ENCODE assay signal across 22 cellular contexts in the genomic region with DNA sequence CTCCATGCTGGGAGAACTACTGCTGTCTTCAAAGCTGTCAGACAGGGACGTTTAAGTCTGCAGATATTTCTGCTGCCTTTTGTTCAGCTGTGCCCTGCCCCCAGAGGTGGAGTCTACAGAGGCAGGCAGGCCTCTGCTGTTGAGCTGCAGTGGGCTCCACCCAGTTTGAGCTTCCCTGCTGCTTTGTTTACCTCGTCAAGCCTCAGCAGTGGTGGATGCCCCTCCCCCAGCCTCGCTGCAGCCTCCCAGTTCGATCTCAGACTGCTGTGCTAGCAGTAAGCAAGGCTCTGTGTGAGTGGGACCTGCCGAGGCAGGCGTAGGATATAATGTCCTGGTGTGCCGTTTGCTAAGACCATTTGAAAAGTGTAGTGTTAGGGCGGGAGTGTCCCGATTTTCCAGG. TPM values are rescaled to one million over a fixed set of nuclear protein-coding genes. Genes with fewer than 3 reads are reported as not detected.
DNase-seq lines count a peak whose midpoint lies in the region; TF ChIP-seq lines count a peak whose summit lies in the region.
"Had no signal": no experiment of that assay in that cellular context is flagged by ENCODE, and none has a peak within 500 bp of the region (broad histone marks: within the 10 kb centered on the region; RNA-seq: fewer than 3 reads in every experiment).

No MANE protein-coding gene starts in this region.

- no peaks in the 10 kb centered on the region for H3F3A ChIP-seq in PC-9 (ENCODE audit: insufficient read depth, low read depth)

- H3K23ac ChIP-seq in mesendoderm (ENCODE audit: low read length) = no peak overlapping the region

- WGBS in mesendoderm (ENCODE audit: extremely low coverage, insufficient coverage, low lambda C conversion rate) = no CpG with 5 or more reads among the region's 9 CpGs

- H2BK5ac ChIP-seq in mesendoderm (ENCODE audit: low read length) = no peak overlapping the region

- no peaks in the 10 kb centered on the region for H3K9me3 ChIP-seq in PC-9 (ENCODE audit: insufficient read depth, low read depth)
- H3K9me3 ChIP-seq: SJSA1 had no signal

- BruUV-seq in PC-9 (replicated peaks; lab: Mats Ljungman, UMichigan) = no TSS peak

- H4K20me1 ChIP-seq in PC-9 (ENCODE audit: insufficient read depth) = no peaks in the 10 kb centered on the region
- H4K20me1 ChIP-seq: BLaER1 treated with 17β-estradiol and CSF1 and Interleukin-3, amounts not matched to agents 10 nM and 100 nM had no signal

- H3K56ac ChIP-seq in mesendoderm (ENCODE audit: low read length) = no peak overlapping the region

- intact Hi-C loops in PC-9 (cut with micrococcal nuclease; ENCODE audit: unreplicated experiment) = no loop called here

- H3K4me1 ChIP-seq in PC-9 (replicated peaks; ENCODE audit: insufficient read depth) (no peaks in the 10 kb centered on the region), mesendoderm (ENCODE audit: control insufficient read depth, low read depth, low read length) (no peaks in the 10 kb centered on the region)
- H3K4me1 ChIP-seq: BLaER1 treated with 17β-estradiol and CSF1 and Interleukin-3, amounts not matched to agents 10 nM and 100 nM; SJSA1 had no signal

- no peak overlapping the region for H4K5ac ChIP-seq in mesendoderm (ENCODE audit: low read length)

- H3K27ac ChIP-seq in PC-9 = no peak overlapping the region
- no peak overlapping the region for H3K27ac ChIP-seq in mesendoderm (ENCODE audit: low read depth, low read length)
- H3K27ac ChIP-seq: BLaER1 treated with 17β-estradiol and CSF1 and Interleukin-3, amounts not matched to agents 10 nM and 100 nM; SJSA1 had no signal

- no peak overlapping the region for H3K4me3 ChIP-seq in Jurkat, Clone E6-1 (ENCODE audit: low read length)
- H3K4me3 ChIP-seq in PC-9 (no peak overlapping the region), mesendoderm (ENCODE audit: low read length) (no peak overlapping the region)
- H3K4me3 ChIP-seq: BLaER1 treated with 17β-estradiol and CSF1 and Interleukin-3, amounts not matched to agents 10 nM and 100 nM; SJSA1 had no signal

- CTCF ChIA-PET in PC-9 (lab: Charles Lee) = no interaction called here

- no peaks in the 10 kb centered on the region; the same call in 1 of the 2 replicates for H3K27me3 ChIP-seq in PC-9 (ENCODE audit: insufficient read depth, low read depth)
- no peaks in the 10 kb centered on the region for H3K27me3 ChIP-seq in mesendoderm (ENCODE audit: insufficient read depth, low read length, poor library complexity)
- H3K27me3 ChIP-seq: BLaER1 treated with 17β-estradiol and CSF1 and Interleukin-3, amounts not matched to agents 10 nM and 100 nM; SJSA1 had no signal

- peak overlapping the region; percentile 64 for H3K4me2 ChIP-seq in PC-9
- H3K4me2 ChIP-seq in mesendoderm (ENCODE audit: low read length) = no peak overlapping the region
- H3K4me2 ChIP-seq: BLaER1 treated with 17β-estradiol and CSF1 and Interleukin-3, amounts not matched to agents 10 nM and 100 nM had no signal

- no peak for TF ChIP-seq CTCF in PC-9 (conservative IDR thresholded peaks at IDR 0.05)
- no peak for TF ChIP-seq CTCF in GM10266 (IDR thresholded peaks at IDR 0.05; ENCODE audit: control insufficient read depth, insufficient read depth, low read depth, missing control alignments)

- H3K9me2 ChIP-seq in PC-9 (ENCODE audit: insufficient read depth) = no peaks in the 10 kb centered on the region

- no peak overlapping the region for H4K8ac ChIP-seq in mesendoderm (ENCODE audit: low read depth, low read length)

- no peak overlapping the region for H3K4ac ChIP-seq in mesendoderm (ENCODE audit: low read depth, low read length)

- H3K36me3 ChIP-seq in PC-9 (ENCODE audit: low read depth) = no peaks in the 10 kb centered on the region
- no peaks in the 10 kb centered on the region for H3K36me3 ChIP-seq in mesendoderm (ENCODE audit: control insufficient read depth, insufficient read depth, low read length)
- H3K36me3 ChIP-seq: BLaER1 treated with 17β-estradiol and CSF1 and Interleukin-3, amounts not matched to agents 10 nM and 100 nM; SJSA1 had no signal

- H3K79me1 ChIP-seq in mesendoderm (ENCODE audit: low read length) = no peaks in the 10 kb centered on the region

- DNase-seq in NCI-H748 (lab: John Stamatoyannopoulos, UW; ENCODE audit: unreplicated experiment) = peak; percentile 14
- DNase-seq in NCI-H748 treated with DMSO at 0.1 percent for 48 hours (lab: John Stamatoyannopoulos, UW) = no peak
- DNase-seq in Jurkat, Clone E6-1 (ENCODE audit: low read depth, low spot score) = peak; percentile 43
- DNase-seq in PC-9 = peak in 1 of 2 experiments; percentile 9
- peak; percentile 5 for DNase-seq in mesendoderm
- no peak for DNase-seq in SKM-1 treated with dmso at 0.1 percent for 144 hours (lab: John Stamatoyannopoulos, UW; ENCODE audit: unreplicated experiment)
- no peak for DNase-seq in anterior cingulate cortex (lab: John Stamatoyannopoulos, UW)
- DNase-seq in GM10266 (ENCODE audit: extremely low spot score) = no peak
- DNase-seq: ACHN; CD4-positive, alpha-beta memory T cell; GDM1; KG1; NCI-H1092 treated with DMSO at 0.1 percent for 48 hours; NCI-H2029 treated with DMSO at 0.1 percent for 48 hours; NCI-H226; NCI-H510A treated with DMSO at 0.1 percent for 48 hours; T1000 had no signal

- H2AK5ac ChIP-seq in mesendoderm (ENCODE audit: low read length) = no peak overlapping the region

- no peak overlapping the region for H2AFZ ChIP-seq in PC-9

- H3K79me2 ChIP-seq in PC-9 (ENCODE audit: low read depth) (no peaks in the 10 kb centered on the region), mesendoderm (ENCODE audit: control insufficient read depth, insufficient read depth, low read length) (no peaks in the 10 kb centered on the region)

- H3K9ac ChIP-seq in mesendoderm (ENCODE audit: low read length) = no peak overlapping the region
- H3K9ac ChIP-seq: BLaER1 treated with 17β-estradiol and CSF1 and Interleukin-3, amounts not matched to agents 10 nM and 100 nM had no signal

- no peak overlapping the region for H2BK15ac ChIP-seq in mesendoderm (replicated peaks; ENCODE audit: low read depth)

- POLR2A ChIA-PET in PC-9 (lab: Charles Lee; ENCODE audit: unreplicated experiment) = no interaction called here

- H3K18ac ChIP-seq in mesendoderm (ENCODE audit: low read length) = no peak overlapping the region

- no peak overlapping the region for H2BK120ac ChIP-seq in mesendoderm (ENCODE audit: low read depth, low read length)

RNA-seq across cellular contexts. Expression of a gene that starts 31.4 kb away (rescaled TPM):
- not detected for polyA plus RNA-seq in Jurkat, Clone E6-1 (2012; ENCODE audit: insufficient read depth, insufficient read length)
- total RNA-seq in PC-9 (2021) = not detected in 2 replicates
- 0.07 TPM for polyA plus RNA-seq in mesendoderm (2013, experiment 1 of 2)
- polyA plus RNA-seq in mesendoderm (2013, experiment 2 of 2) = 0.06 TPM
- total RNA-seq: CD4-positive, alpha-beta memory T cell; Daoy; H4; SJSA1; T-helper 1 cell treated with Interleukin-12 subunit alpha and Interleukin-12 subunit beta and Interleukin-4 antibody, amounts not matched to agents 30 ng/mL and 1 ng/mL, for 36 hours had no signal
- polyA plus RNA-seq: CD4-positive, alpha-beta memory T cell had no signal

Comparison
In these comparisons a context has a peak if more than half of its experiments do, and no peak if none do; other contexts are left out.
1. DNase-seq: peak in NCI-H748 (single experiment), Jurkat, Clone E6-1 (single experiment) and mesendoderm (single experiment); none in NCI-H748 treated with DMSO at 0.1 percent for 48 hours (single experiment), SKM-1 treated with dmso at 0.1 percent for 144 hours (single experiment), anterior cingulate cortex (0 of 58) and GM10266 (single experiment).